ENCODE assay signal across 17 cellular contexts in genomic region chr12:30939234-30939633, GRCh38. TPM values are rescaled to one million over a fixed set of nuclear protein-coding genes. Genes with fewer than 3 reads are reported as not detected.
"Had no signal": no experiment of that assay in that cellular context is flagged by ENCODE, and none has a peak within 500 bp of the region (broad histone marks: within the 10 kb centered on the region; RNA-seq: fewer than 3 reads in every experiment).

No MANE protein-coding gene starts in this region.

- H3K27ac ChIP-seq: cardiac muscle cell, colonic mucosa, heart right ventricle, neural progenitor cell, parathyroid adenoma, testis, VCaP had no signal

- H3K36me3 ChIP-seq: cardiac muscle cell, colonic mucosa, heart right ventricle, neural progenitor cell had no signal

- DNase-seq: activated CD4-positive, alpha-beta memory T cell treated with anti-CD3 and anti-CD28 coated beads for 36 hours; activated gamma-delta T cell; activated naive CD8-positive, alpha-beta T cell treated with anti-CD3 and anti-CD28 coated beads for 36 hours; activated T-cell treated with anti-CD3 and anti-CD28 coated beads, Interleukin-2, amount 50 U/mL, for 48 hours; aorta; colonic mucosa; effector CD4-positive, alpha-beta T cell; heart right ventricle; stimulated activated CD4-positive, alpha-beta T cell treated with anti-CD3 and anti-CD28 coated beads, Interleukin-15, amount 100 ng/mL, for 24 hours; stimulated activated CD4-positive, alpha-beta T cell treated with anti-CD3 and anti-CD28 coated beads, Interleukin-4, amount 100 ng/mL, for 24 hours; stimulated activated naive CD8-positive, alpha-beta T cell treated with anti-CD3 and anti-CD28 coated beads, Interleukin-15, amount 100 ng/mL, for 72 hours; T1000; testis had no signal

- H3K9me3 ChIP-seq: colonic mucosa, heart right ventricle, testis had no signal

- ATAC-seq: heart right ventricle; stimulated activated naive CD8-positive, alpha-beta T cell treated with anti-CD3 and anti-CD28 coated beads, Interleukin-15, amount 100 ng/mL, for 72 hours had no signal

- H3K27me3 ChIP-seq: cardiac muscle cell, colonic mucosa, neural progenitor cell, testis had no signal

- H3K4me1 ChIP-seq: colonic mucosa, heart right ventricle, parathyroid adenoma, testis had no signal

- H3K4me3 ChIP-seq: cardiac muscle cell, colonic mucosa, heart right ventricle, neural progenitor cell, testis had no signal

RNA-seq across cellular contexts. Expression of gene TSPAN11, which starts 12.7 kb away (rescaled TPM):
- total RNA-seq: activated CD4-positive, alpha-beta memory T cell treated with anti-CD3 and anti-CD28 coated beads for 36 hours; activated naive CD8-positive, alpha-beta T cell treated with anti-CD3 and anti-CD28 coated beads for 36 hours had no signal
